Comparison of ENCODE assay signal across 1 cellular context in the genomic region with DNA sequence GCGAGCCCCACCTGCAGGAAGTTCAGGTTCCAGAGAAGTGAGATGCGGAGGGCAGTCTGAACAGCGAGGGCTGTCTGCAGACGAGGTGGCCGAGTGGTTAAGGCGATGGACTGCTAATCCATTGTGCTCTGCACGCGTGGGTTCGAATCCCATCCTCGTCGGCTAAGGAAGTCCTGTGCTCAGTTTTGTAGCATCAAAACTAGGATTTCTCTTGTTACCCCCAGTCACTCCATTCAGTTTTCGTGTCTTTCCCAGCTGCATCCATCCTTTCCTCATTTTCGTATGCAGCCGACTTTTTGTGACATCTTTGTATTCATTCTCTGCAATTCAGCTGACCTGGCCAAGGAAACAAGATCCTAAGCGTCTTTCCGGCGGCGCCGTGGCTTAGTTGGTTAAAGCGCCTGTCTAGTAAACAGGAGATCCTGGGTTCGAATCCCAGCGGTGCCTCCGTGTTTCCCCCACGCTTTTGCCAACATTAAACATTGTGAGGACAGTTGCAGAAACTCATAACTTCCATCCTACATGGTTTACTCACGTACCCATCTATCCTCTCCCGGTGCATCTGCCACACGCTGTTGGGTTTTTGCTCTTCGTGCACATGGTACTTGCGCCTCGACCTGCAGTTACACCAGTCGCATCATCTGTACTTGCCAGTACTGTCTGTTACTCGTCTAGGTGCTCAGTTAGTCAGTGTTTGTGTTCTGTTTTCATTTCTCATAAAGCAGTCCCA.
A peak's percentile ranks its signal among the peaks of the same experiment; 100 is the strongest.
TF ChIP-seq lines count a peak whose summit lies in the region.

No MANE protein-coding gene starts in this region.

TF ChIP-seq in liver, 16 proteins besides CTCF, POLR2A, EP300 and RAD21 (continued from another document):
- TF ChIP-seq, protein P1, sequence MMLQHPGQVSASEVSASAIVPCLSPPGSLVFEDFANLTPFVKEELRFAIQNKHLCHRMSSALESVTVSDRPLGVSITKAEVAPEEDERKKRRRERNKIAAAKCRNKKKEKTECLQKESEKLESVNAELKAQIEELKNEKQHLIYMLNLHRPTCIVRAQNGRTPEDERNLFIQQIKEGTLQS (IDR thresholded peaks at IDR 0.05), result peak; percentile 97
- TF ChIP-seq, protein P2, sequence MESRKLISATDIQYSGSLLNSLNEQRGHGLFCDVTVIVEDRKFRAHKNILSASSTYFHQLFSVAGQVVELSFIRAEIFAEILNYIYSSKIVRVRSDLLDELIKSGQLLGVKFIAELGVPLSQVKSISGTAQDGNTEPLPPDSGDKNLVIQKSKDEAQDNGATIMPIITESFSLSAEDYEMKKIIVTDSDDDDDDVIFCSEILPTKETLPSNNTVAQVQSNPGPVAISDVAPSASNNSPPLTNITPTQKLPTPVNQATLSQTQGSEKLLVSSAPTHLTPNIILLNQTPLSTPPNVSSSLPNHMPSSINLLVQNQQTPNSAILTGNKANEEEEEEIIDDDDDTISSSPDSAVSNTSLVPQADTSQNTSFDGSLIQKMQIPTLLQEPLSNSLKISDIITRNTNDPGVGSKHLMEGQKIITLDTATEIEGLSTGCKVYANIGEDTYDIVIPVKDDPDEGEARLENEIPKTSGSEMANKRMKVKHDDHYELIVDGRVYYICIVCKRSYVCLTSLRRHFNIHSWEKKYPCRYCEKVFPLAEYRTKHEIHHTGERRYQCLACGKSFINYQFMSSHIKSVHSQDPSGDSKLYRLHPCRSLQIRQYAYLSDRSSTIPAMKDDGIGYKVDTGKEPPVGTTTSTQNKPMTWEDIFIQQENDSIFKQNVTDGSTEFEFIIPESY (IDR thresholded peaks at IDR 0.05), result peak; percentile 10
- TF ChIP-seq FOXA1 (IDR thresholded peaks at IDR 0.05), result no peak
- peak; percentile 46 to 70 for TF ChIP-seq GABPA (IDR thresholded peaks at IDR 0.05 in 1 of 2, conservative IDR thresholded peaks at IDR 0.05 in 1 of 2)
- peak; percentile 5 for TF ChIP-seq FOXA2 (IDR thresholded peaks at IDR 0.05)
TF ChIP-seq in liver: peak in this region for 8.
